ENCODE assay signal across 21 cellular contexts in the genomic region with DNA sequence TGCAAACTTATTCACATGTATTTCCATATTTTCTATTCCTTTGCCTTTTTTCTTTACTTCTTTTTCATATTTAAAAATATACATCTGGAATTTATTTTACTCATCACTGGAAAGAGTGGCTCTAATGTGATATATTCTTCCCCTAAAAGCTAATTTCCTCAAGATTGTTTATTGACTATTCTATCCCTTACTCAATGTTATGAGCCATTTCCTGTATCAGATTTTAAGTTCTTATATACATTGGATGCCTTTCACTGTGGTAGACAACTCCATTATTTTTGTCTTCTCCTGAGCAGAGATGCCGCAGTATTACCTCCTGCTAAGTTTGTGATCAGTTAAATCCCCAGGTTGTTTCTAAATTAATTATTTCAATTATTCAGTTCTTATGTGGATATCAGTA.
A peak's percentile ranks its signal among the peaks of the same experiment; 100 is the strongest.
DNase-seq lines count a peak whose midpoint lies in the region; ATAC-seq, FAIRE-seq and TF ChIP-seq lines count a peak whose summit lies in the region.
"Had no signal": no experiment of that assay in that cellular context is flagged by ENCODE, and none has a peak within 500 bp of the region (broad histone marks: within the 10 kb centered on the region; RNA-seq: fewer than 3 reads in every experiment).

No MANE protein-coding gene starts in this region.

- TF ChIP-seq POLR2A in IMR-90 (IDR thresholded peaks at IDR 0.05; ENCODE audit: low read depth, low read length) = no peak
- no peak for TF ChIP-seq POLR2A in erythroblast (IDR thresholded peaks at IDR 0.05; ENCODE audit: low read length)

- no peaks in the 10 kb centered on the region for H3K9me1 ChIP-seq in IMR-90 (ENCODE audit: insufficient read depth, low read length)

- no peak overlapping the region for H2BK120ac ChIP-seq in IMR-90 (ENCODE audit: low read depth, low read length)

- H3K4me3 ChIP-seq in A673 (ENCODE audit: low read depth, low read length, poor library complexity, severe bottlenecking) (no peak overlapping the region), IMR-90 (ENCODE audit: insufficient read depth, low read depth, low read length) (no peak overlapping the region), bronchial epithelial cell (ENCODE audit: low read depth, low read length) (no peak overlapping the region)
- H3K4me3 ChIP-seq: BLaER1 treated with 17β-estradiol and CSF1 and Interleukin-3, amounts not matched to agents 10 nM and 100 nM had no signal

- TF ChIP-seq RAD21 in IMR-90 (IDR thresholded peaks at IDR 0.05; ENCODE audit: low read length) = no peak

- H3K18ac ChIP-seq in IMR-90 (ENCODE audit: low read depth, low read length) = no peak overlapping the region

- H3K9ac ChIP-seq in IMR-90 (ENCODE audit: low read depth, low read length) = no peak overlapping the region
- H3K9ac ChIP-seq: BLaER1 treated with 17β-estradiol and CSF1 and Interleukin-3, amounts not matched to agents 10 nM and 100 nM had no signal

- H2AK9ac ChIP-seq in IMR-90 (replicated peaks; ENCODE audit: low read depth, low read length, poor library complexity) = no peak overlapping the region

- H4K20me1 ChIP-seq in IMR-90 (ENCODE audit: insufficient read depth, low read length) = no peaks in the 10 kb centered on the region
- H4K20me1 ChIP-seq: BLaER1 treated with 17β-estradiol and CSF1 and Interleukin-3, amounts not matched to agents 10 nM and 100 nM had no signal

- intact Hi-C loops in A673 (cut with micrococcal nuclease; ENCODE audit: unreplicated experiment) = no loop called here
- intact Hi-C loops in IMR-90 (cut with micrococcal nuclease) = loop anchor here (5.0 kb wide), 1 partner anchor 420 kb away; the partner anchor contains the start of gene JAG1

- no peak overlapping the region for H4K91ac ChIP-seq in IMR-90 (ENCODE audit: insufficient read depth, low read depth, low read length)

- H3K4ac ChIP-seq in IMR-90 (ENCODE audit: low read depth, low read length) = no peak overlapping the region

- CTCF ChIA-PET in A673 (lab: Charles Lee) = no interaction called here
- CTCF ChIA-PET in IMR-90 (lab: Yijun Ruan, JAX) = no interaction called here

- POLR2A ChIA-PET in A673 (lab: Charles Lee; ENCODE audit: low non-redundant PET) = no interaction called here
- POLR2A ChIA-PET in IMR-90 (lab: Charles Lee; ENCODE audit: unreplicated experiment) = no interaction called here

- H3K9me3 ChIP-seq in A673 (ENCODE audit: low read depth, low read length, poor library complexity, severe bottlenecking) (no peaks in the 10 kb centered on the region), IMR-90 (ENCODE audit: control insufficient read depth, insufficient read depth, low read length) (no peaks in the 10 kb centered on the region)
- H3K9me3 ChIP-seq: BLaER1 treated with 17β-estradiol and CSF1 and Interleukin-3, amounts not matched to agents 10 nM and 100 nM; Caco-2 had no signal

- ATAC-seq in IMR-90 (ENCODE audit: low read depth) (peak; percentile 46; the same call in 1 of the 2 replicates), HG03095 (IDR thresholded peaks at IDR 0.05; ENCODE audit: unreplicated experiment) (no peak), HG02870 (IDR thresholded peaks at IDR 0.05; ENCODE audit: unreplicated experiment) (no peak)
- ATAC-seq: CD8-positive, alpha-beta T cell had no signal

- H2AFZ ChIP-seq in IMR-90 (replicated peaks; ENCODE audit: low read length, poor library complexity) = no peak overlapping the region

- H2BK5ac ChIP-seq in IMR-90 (ENCODE audit: low read depth, low read length, poor library complexity, severe bottlenecking) = no peak overlapping the region

- H2AK5ac ChIP-seq in IMR-90 (ENCODE audit: low read depth, low read length) = no peak overlapping the region

- no peak overlapping the region for H3K4me2 ChIP-seq in IMR-90 (ENCODE audit: low read depth, low read length)
- H3K4me2 ChIP-seq: BLaER1 treated with 17β-estradiol and CSF1 and Interleukin-3, amounts not matched to agents 10 nM and 100 nM had no signal

- no peaks in the 10 kb centered on the region for H3K79me1 ChIP-seq in IMR-90 (ENCODE audit: low read depth in 1 of 2, low read length in 2 of 2)

- no peak overlapping the region for H3K23ac ChIP-seq in IMR-90 (ENCODE audit: low read depth, low read length)

- no CpG with 5 or more reads among the region's 1 CpG for WGBS in IMR-90 (ENCODE audit: extremely low coverage in 2 of 2, insufficient read length in 1 of 2), 2 experiments

- no peak for FAIRE-seq in bronchial epithelial cell (lab: Jason Lieb, UNC)
- FAIRE-seq: A204.1, D721Med, G401.6, GM12891, GM19239 had no signal

- H3K4me1 ChIP-seq in A673 (ENCODE audit: insufficient read depth, low read length, poor library complexity, severe bottlenecking) (peaks cover 11% of the 10 kb centered on the region), IMR-90 (ENCODE audit: control insufficient read depth, insufficient read depth, low read length) (no peaks in the 10 kb centered on the region)
- H3K4me1 ChIP-seq: BLaER1 treated with 17β-estradiol and CSF1 and Interleukin-3, amounts not matched to agents 10 nM and 100 nM; Caco-2 had no signal

- in situ Hi-C loops in IMR-90 (cut with MboI; ENCODE audit: low sequenced_read_pairs) = no loop called here

- H3K27me3 ChIP-seq in A673 (replicated peaks; ENCODE audit: insufficient read depth, low read depth, low read length, poor library complexity) (peaks cover 53% of the 10 kb centered on the region), IMR-90 (ENCODE audit: control insufficient read depth, insufficient read depth, low read length) (no peaks in the 10 kb centered on the region), bronchial epithelial cell (ENCODE audit: control insufficient read depth, insufficient read depth, low read length) (no peaks in the 10 kb centered on the region)
- H3K27me3 ChIP-seq: BLaER1 treated with 17β-estradiol and CSF1 and Interleukin-3, amounts not matched to agents 10 nM and 100 nM had no signal

- no peak overlapping the region for H2BK20ac ChIP-seq in IMR-90 (ENCODE audit: low read depth, low read length)

- H3K27ac ChIP-seq in A673 (ENCODE audit: low read depth, low read length, poor library complexity, severe bottlenecking) = no peak overlapping the region
- no peak overlapping the region for H3K27ac ChIP-seq in IMR-90 (ENCODE audit: insufficient read depth, low read length)
- H3K27ac ChIP-seq: BLaER1 treated with 17β-estradiol and CSF1 and Interleukin-3, amounts not matched to agents 10 nM and 100 nM; C4-2B had no signal

- no peak overlapping the region for H3K14ac ChIP-seq in IMR-90 (replicated peaks; ENCODE audit: low read depth, low read length)

- no peak overlapping the region for H4K5ac ChIP-seq in IMR-90 (ENCODE audit: low read depth, low read length)

- TF ChIP-seq CTCF in A673 (conservative IDR thresholded peaks at IDR 0.05; ENCODE audit: low read depth, low read length) = no peak
- no peak for TF ChIP-seq CTCF in IMR-90 (conservative IDR thresholded peaks at IDR 0.05; ENCODE audit: low read depth, low read length)
- no peak for TF ChIP-seq CTCF in bronchial epithelial cell (IDR thresholded peaks at IDR 0.05; ENCODE audit: insufficient read depth, low read length, severe bottlenecking)

- H4K8ac ChIP-seq in IMR-90 (ENCODE audit: low read depth in 2 of 2, low read length in 2 of 2) = no peak overlapping the region

- peak; percentile 51 for DNase-seq in A673 (ENCODE audit: low spot score)
- DNase-seq in IMR-90 = peak; percentile 56
- peak; percentile 33 for DNase-seq in bronchial epithelial cell (ENCODE audit: low read depth)
- DNase-seq in erythroblast (lab: John Stamatoyannopoulos, UW) = no peak
- DNase-seq: 8988T; AML-193; Caco-2; Calu3; CD4-positive, alpha-beta T cell; CD8-positive, alpha-beta T cell; DMS79 treated with DMSO at 0.1 percent for 48 hours; GF-D8 had no signal

- dilution Hi-C loops in IMR-90 (cut with HindIII; ENCODE audit: low sequenced_read_pairs, unreplicated experiment) = no loop called here

- H3K56ac ChIP-seq in IMR-90 (ENCODE audit: extremely low read depth, insufficient read depth, low read length) = no peak overlapping the region

- BruUV-seq in A673 (replicated peaks; lab: Mats Ljungman, UMichigan) (no TSS peak), IMR-90 (replicated peaks; lab: Mats Ljungman, UMichigan) (no TSS peak)

- no peak overlapping the region for H2BK15ac ChIP-seq in IMR-90 (ENCODE audit: low read depth, low read length)

- H3K36me3 ChIP-seq in A673 (ENCODE audit: insufficient read depth, low read length, poor library complexity, severe bottlenecking) (no peaks in the 10 kb centered on the region), IMR-90 (ENCODE audit: control insufficient read depth, insufficient read depth, low read length) (no peaks in the 10 kb centered on the region), bronchial epithelial cell (ENCODE audit: control insufficient read depth, insufficient read depth, low read length) (no peaks in the 10 kb centered on the region)
- H3K36me3 ChIP-seq: BLaER1 treated with 17β-estradiol and CSF1 and Interleukin-3, amounts not matched to agents 10 nM and 100 nM had no signal

TF ChIP-seq in IMR-90, 13 proteins besides CTCF, POLR2A, EP300 and RAD21 (continues in another document):
- TF ChIP-seq MAFK (IDR thresholded peaks at IDR 0.05; ENCODE audit: low read depth, low read length) = no peak
- TF ChIP-seq RCOR1 (IDR thresholded peaks at IDR 0.05; ENCODE audit: insufficient replicate concordance, low read length) = no peak
- TF ChIP-seq, protein P1, sequence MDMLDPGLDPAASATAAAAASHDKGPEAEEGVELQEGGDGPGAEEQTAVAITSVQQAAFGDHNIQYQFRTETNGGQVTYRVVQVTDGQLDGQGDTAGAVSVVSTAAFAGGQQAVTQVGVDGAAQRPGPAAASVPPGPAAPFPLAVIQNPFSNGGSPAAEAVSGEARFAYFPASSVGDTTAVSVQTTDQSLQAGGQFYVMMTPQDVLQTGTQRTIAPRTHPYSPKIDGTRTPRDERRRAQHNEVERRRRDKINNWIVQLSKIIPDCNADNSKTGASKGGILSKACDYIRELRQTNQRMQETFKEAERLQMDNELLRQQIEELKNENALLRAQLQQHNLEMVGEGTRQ (IDR thresholded peaks at IDR 0.05; ENCODE audit: low read depth, low read length) = no peak
- TF ChIP-seq MXI1 (IDR thresholded peaks at IDR 0.05; ENCODE audit: borderline replicate concordance, low read depth, low read length) = no peak
- no peak for TF ChIP-seq BHLHE40 (IDR thresholded peaks at IDR 0.05; ENCODE audit: low read depth, low read length)
- TF ChIP-seq NFE2L2 (IDR thresholded peaks at IDR 0.05; ENCODE audit: low read depth, low read length) = no peak
- TF ChIP-seq RFX5 (IDR thresholded peaks at IDR 0.05; ENCODE audit: low read depth, low read length) = no peak
- TF ChIP-seq CHD1 (IDR thresholded peaks at IDR 0.05; ENCODE audit: low read depth, low read length) = no peak
- no peak for TF ChIP-seq CEBPB (IDR thresholded peaks at IDR 0.05; ENCODE audit: low read depth, low read length)
- TF ChIP-seq FOS (IDR thresholded peaks at IDR 0.05; ENCODE audit: low read depth, low read length) = no peak

Comparison
In these comparisons a context has a peak if more than half of its experiments do, and no peak if none do; other contexts are left out.
1. DNase-seq: peak in A673 (single experiment), IMR-90 (single experiment) and bronchial epithelial cell (single experiment); none in erythroblast (0 of 2).